Comparison of ENCODE assay signal across 1 cellular context in the genomic region with DNA sequence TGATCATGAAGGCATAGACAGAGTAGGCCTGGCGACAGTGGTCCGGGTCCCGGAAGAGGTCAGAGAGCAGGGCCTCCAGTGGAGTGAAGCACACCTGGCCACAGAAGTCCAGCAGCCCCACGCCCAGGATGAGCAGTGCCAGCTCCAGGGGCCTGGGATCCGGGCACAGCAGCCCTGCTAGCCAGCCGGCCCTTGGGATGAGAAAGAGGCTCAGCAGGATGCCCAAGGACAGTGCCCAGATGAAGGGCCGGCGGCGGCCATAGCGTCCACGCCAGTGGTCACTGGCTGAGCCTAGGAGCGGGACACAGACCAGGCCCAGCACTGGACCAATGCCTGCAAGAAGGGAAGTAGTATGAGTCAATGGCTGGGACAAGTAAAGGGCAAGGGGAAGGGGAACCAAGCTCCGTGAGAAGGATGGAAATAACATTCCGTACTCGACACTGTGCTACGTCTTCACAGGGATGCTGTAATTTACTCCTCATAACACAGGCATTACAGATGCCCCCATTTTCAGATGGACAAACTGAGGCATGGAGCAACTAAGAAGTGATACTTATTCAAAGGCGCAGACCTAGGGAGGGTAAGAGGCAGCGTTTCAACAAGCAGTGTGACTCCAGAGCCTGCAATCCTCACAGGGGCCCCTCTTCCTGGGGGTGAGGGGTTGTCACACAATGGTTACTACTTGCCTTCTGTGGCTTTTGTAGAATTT.
TF ChIP-seq lines count a peak whose summit lies in the region.

No MANE protein-coding gene starts in this region.

TF ChIP-seq in HepG2, 621 proteins besides CTCF, POLR2A, EP300 and RAD21:
- TF ChIP-seq, protein P1, sequence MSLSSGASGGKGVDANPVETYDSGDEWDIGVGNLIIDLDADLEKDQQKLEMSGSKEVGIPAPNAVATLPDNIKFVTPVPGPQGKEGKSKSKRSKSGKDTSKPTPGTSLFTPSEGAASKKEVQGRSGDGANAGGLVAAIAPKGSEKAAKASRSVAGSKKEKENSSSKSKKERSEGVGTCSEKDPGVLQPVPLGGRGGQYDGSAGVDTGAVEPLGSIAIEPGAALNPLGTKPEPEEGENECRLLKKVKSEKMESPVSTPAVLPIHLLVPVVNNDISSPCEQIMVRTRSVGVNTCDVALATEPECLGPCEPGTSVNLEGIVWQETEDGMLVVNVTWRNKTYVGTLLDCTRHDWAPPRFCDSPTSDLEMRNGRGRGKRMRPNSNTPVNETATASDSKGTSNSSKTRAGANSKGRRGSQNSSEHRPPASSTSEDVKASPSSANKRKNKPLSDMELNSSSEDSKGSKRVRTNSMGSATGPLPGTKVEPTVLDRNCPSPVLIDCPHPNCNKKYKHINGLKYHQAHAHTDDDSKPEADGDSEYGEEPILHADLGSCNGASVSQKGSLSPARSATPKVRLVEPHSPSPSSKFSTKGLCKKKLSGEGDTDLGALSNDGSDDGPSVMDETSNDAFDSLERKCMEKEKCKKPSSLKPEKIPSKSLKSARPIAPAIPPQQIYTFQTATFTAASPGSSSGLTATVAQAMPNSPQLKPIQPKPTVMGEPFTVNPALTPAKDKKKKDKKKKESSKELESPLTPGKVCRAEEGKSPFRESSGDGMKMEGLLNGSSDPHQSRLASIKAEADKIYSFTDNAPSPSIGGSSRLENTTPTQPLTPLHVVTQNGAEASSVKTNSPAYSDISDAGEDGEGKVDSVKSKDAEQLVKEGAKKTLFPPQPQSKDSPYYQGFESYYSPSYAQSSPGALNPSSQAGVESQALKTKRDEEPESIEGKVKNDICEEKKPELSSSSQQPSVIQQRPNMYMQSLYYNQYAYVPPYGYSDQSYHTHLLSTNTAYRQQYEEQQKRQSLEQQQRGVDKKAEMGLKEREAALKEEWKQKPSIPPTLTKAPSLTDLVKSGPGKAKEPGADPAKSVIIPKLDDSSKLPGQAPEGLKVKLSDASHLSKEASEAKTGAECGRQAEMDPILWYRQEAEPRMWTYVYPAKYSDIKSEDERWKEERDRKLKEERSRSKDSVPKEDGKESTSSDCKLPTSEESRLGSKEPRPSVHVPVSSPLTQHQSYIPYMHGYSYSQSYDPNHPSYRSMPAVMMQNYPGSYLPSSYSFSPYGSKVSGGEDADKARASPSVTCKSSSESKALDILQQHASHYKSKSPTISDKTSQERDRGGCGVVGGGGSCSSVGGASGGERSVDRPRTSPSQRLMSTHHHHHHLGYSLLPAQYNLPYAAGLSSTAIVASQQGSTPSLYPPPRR (CRISPR knock-in tag; IDR thresholded peaks at IDR 0.05; ENCODE audit: borderline replicate concordance), result no peak
- peak; percentile 70 for TF ChIP-seq ZNF629 (CRISPR knock-in tag; conservative IDR thresholded peaks at IDR 0.05)
TF ChIP-seq in HepG2: peak in this region for 1.
